In the genomic region with DNA sequence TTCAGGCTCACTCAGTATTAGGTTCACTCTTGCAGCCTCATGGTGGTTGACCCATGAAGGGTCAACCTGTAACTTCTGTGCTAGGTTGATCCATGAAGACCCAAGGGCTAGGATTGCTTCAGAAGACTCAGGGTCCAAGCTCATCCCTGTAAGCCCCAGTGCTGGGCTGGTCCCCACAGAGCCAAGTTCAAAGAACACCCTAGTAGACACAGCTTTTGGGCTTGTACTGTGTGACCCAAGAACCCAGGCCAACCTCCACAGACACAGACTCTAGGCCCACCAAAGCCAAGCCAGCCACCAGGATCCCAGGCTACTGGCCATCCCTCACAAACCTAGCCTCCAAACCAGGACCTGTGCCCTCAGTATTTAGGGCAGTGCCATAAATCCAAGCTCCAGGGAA, we compare ENCODE assay signal across 32 cellular contexts.
"Had no signal": no experiment of that assay in that cellular context is flagged by ENCODE, and none has a peak within 500 bp of the region (broad histone marks: within the 10 kb centered on the region; RNA-seq: fewer than 3 reads in every experiment).

No MANE protein-coding gene starts in this region.

- ATAC-seq: activated CD8-positive, alpha-beta T cell treated with anti-CD3 and anti-CD28 coated beads for 36 hours; activated naive CD4-positive, alpha-beta T cell treated with anti-CD3 and anti-CD28 coated beads, Interleukin-2, amount 50 U/mL, for 72 hours; activated T-cell treated with anti-CD3 and anti-CD28 coated beads, Interleukin-2, amount 50 U/mL, for 4 hours; activated T-cell treated with anti-CD3 and anti-CD28 coated beads, Interleukin-2, amount 50 U/mL, for 72 hours; activated T-helper 17 cell treated with anti-CD3 and anti-CD28 coated beads, Interleukin-2, amount 50 U/mL, for 72 hours; body of pancreas had no signal

- H3K9me3 ChIP-seq: adrenal gland had no signal

- H3K36me3 ChIP-seq: adrenal gland, brain microvascular endothelial cell, cardiac muscle cell had no signal

- H3K4me1 ChIP-seq: adrenal gland, body of pancreas had no signal

- DNase-seq: activated B cell treated with CpG ODN at 0.5 μM for 24 hours; activated CD4-positive, alpha-beta memory T cell treated with anti-CD3 and anti-CD28 coated beads for 36 hours; activated CD4-positive, alpha-beta T cell treated with anti-CD3 and anti-CD28 coated beads for 4 hours; activated CD4-positive, alpha-beta T cell treated with anti-CD3 and anti-CD28 coated beads, Interleukin-2, amount 10 ng/mL, durations not matched to agents 24 days and 14 days; activated CD4-positive, alpha-beta T cell treated with anti-CD3 and anti-CD28 coated beads, Interleukin-2, amount 50 U/mL, for 1 hour; activated CD4-positive, alpha-beta T cell treated with anti-CD3 and anti-CD28 coated beads, Interleukin-2, amount 50 U/mL, for 4 hours; activated CD4-positive, CD25-positive, alpha-beta regulatory T cell treated with anti-CD3 and anti-CD28 coated beads, Interleukin-2, amount 50 U/mL, for 72 hours; activated CD8-positive, alpha-beta memory T cell treated with anti-CD3 and anti-CD28 coated beads, Interleukin-2, amount 50 U/mL, for 4 hours; activated CD8-positive, alpha-beta T cell treated with anti-CD3 and anti-CD28 coated beads for 36 hours; activated effector memory CD4-positive, alpha-beta T cell treated with anti-CD3 and anti-CD28 coated beads, Interleukin-2, amount 50 U/mL, for 16 hours; activated gamma-delta T cell treated with Interleukin-2 at 50 U/mL for 16 hours; activated naive CD4-positive, alpha-beta T cell; activated naive CD4-positive, alpha-beta T cell treated with anti-CD3 and anti-CD28 coated beads for 36 hours; activated naive CD4-positive, alpha-beta T cell treated with anti-CD3 and anti-CD28 coated beads, Interleukin-2, amount 50 U/mL, for 16 hours; activated naive CD8-positive, alpha-beta T cell treated with anti-CD3 and anti-CD28 coated beads for 36 hours; activated T-cell treated with anti-CD3 and anti-CD28 coated beads for 4 hours; activated T-cell treated with anti-CD3 and anti-CD28 coated beads, Interleukin-2, amount 50 U/mL, for 1 hour; activated T-cell treated with anti-CD3 and anti-CD28 coated beads, Interleukin-2, amount 50 U/mL, for 4 hours; activated T-cell treated with anti-CD3 and anti-CD28 coated beads, Interleukin-2, amount 50 U/mL, for 72 hours; adrenal gland; amniotic stem cell; aorta; body of pancreas; brain microvascular endothelial cell; caudate nucleus; T-helper 1 cell; T-helper 2 cell; T-helper 9 cell had no signal

- H3K4me3 ChIP-seq: adrenal gland, body of pancreas, cardiac muscle cell had no signal

- H3K27ac ChIP-seq: adrenal gland, body of pancreas, brain microvascular endothelial cell, cardiac muscle cell, VCaP had no signal

- H3K27me3 ChIP-seq: adrenal gland, body of pancreas, brain microvascular endothelial cell, cardiac muscle cell had no signal
